In the genomic region with DNA sequence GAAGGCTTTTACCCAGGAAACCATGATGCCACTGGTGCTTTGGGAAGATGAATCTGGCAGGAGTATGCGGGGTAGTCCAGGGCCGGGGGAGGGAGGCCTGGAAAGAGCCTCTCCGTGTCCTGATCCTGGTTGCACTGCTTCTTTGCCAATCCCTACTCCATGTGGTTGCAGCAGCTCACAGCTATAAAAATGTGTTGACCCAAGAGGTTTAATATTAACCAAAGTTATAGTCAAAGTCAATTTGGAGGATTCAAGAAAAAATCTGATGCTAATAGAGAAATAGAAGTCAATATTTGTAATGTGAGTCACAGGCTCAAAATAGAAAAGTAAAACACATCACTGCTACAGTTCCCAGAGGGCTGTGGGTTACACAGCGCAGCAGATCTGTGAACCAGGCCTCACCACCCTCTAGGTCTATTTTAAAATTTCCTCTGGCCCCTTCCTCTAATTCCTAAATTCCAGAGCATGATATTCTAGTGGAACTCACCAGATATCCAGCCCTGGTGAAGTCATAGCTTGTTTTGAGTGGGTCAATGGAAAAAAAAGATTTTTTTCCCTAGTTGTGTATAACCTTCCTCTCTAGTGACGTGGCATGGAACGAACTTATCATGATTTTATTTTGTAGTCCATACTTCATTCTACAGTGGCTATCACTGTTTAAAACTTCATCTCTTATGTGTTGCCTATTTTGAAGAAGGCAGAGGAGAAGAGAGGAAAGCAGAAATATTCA, we compare ENCODE assay signal across 13 cellular contexts.
DNase-seq lines count a peak whose midpoint lies in the region; ATAC-seq, FAIRE-seq and TF ChIP-seq lines count a peak whose summit lies in the region.
"Had no signal": no experiment of that assay in that cellular context is flagged by ENCODE, and none has a peak within 500 bp of the region (broad histone marks: within the 10 kb centered on the region; RNA-seq: fewer than 3 reads in every experiment).

No MANE protein-coding gene starts in this region.

- H3K36me3 ChIP-seq in lower lobe of right lung, result no peaks in the 10 kb centered on the region

- peak; percentile 37 for ATAC-seq in HG03442 (IDR thresholded peaks at IDR 0.05; ENCODE audit: unreplicated experiment)
- ATAC-seq in lower lobe of right lung, result peak; percentile 65 to 75
- ATAC-seq: natural killer cell, Panc1 had no signal

- no peak overlapping the region for H3K4me3 Mint-ChIP-seq in type B pancreatic cell
- H3K4me3 Mint-ChIP-seq: natural killer cell had no signal

- no peak overlapping the region for H3K4me3 ChIP-seq in lower lobe of right lung

- no peak for TF ChIP-seq CTCF in lower lobe of right lung (IDR thresholded peaks at IDR 0.05)
- no peak for TF ChIP-seq CTCF in type B pancreatic cell (conservative IDR thresholded peaks at IDR 0.05)
- TF ChIP-seq CTCF in GM20000 (IDR thresholded peaks at IDR 0.05; ENCODE audit: extremely low read depth, missing control alignments), result no peak

- H3K36me3 Mint-ChIP-seq in type B pancreatic cell, result no peaks in the 10 kb centered on the region
- H3K36me3 Mint-ChIP-seq: natural killer cell had no signal

- peaks cover 86% of the 10 kb centered on the region for H3K4me1 ChIP-seq in lower lobe of right lung

- H3K27me3 ChIP-seq in lower lobe of right lung (ENCODE audit: low read depth), result no peaks in the 10 kb centered on the region

- DNase-seq in dermis blood vessel endothelial cell, result peak; percentile 55
- DNase-seq in lower lobe of right lung, result no peak
- no peak for DNase-seq in type B pancreatic cell (ENCODE audit: extremely low spot score, unreplicated experiment)
- no peak for DNase-seq in urothelium cell line (ENCODE audit: low spot score)
- no peak for DNase-seq in GM20000 (ENCODE audit: low spot score)
- no peak for DNase-seq in NCI-H748 (lab: John Stamatoyannopoulos, UW; ENCODE audit: unreplicated experiment)
- no peak for DNase-seq in SIG-M5 treated with dmso at 0.1 percent for 504 hours (lab: John Stamatoyannopoulos, UW; ENCODE audit: unreplicated experiment)
- DNase-seq: activated CD8-positive, alpha-beta memory T cell treated with anti-CD3 and anti-CD28 coated beads, Interleukin-2, amount 50 U/mL, for 4 hours; natural killer cell had no signal

- no peaks in the 10 kb centered on the region for H3K9me3 Mint-ChIP-seq in type B pancreatic cell
- H3K9me3 Mint-ChIP-seq: natural killer cell had no signal

- FAIRE-seq in urothelium cell line (lab: Jason Lieb, UNC), result no peak
- FAIRE-seq: endometrium had no signal

- H3K27ac ChIP-seq in lower lobe of right lung, result peak overlapping the region; percentile 69
- H3K27ac ChIP-seq: KMS-11 had no signal

- H3K27me3 Mint-ChIP-seq in type B pancreatic cell, result no peaks in the 10 kb centered on the region

- intact Hi-C loops in lower lobe of right lung (cut with DNase I), result no loop called here

- peaks cover 21% of the 10 kb centered on the region for H3K4me1 Mint-ChIP-seq in type B pancreatic cell (ENCODE audit: unreplicated experiment)

- peak overlapping the region; percentile 51 for H3K27ac Mint-ChIP-seq in type B pancreatic cell
- H3K27ac Mint-ChIP-seq: natural killer cell had no signal

- H3K9me3 ChIP-seq in lower lobe of right lung, result no peaks in the 10 kb centered on the region
